ENCODE assay signal across 20 cellular contexts in the genomic region with DNA sequence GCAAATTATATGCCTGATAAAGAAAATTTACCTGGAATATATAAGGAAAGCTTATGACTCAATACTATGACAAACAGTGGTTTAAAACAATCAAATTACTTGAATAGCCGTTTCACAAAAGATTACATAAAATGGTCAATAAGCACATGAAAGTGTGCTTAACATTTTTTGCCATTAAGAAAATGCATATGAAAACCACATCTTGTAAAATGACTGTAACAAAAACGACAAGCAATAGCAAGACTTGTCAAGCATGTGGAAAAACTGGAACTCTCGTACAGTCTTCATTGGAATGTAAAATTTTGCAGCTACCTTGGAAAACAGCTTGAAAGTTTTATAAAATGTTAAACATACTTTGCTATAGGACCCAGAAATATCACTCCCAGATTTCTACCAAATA.
"Had no signal": no experiment of that assay in that cellular context is flagged by ENCODE, and none has a peak within 500 bp of the region (broad histone marks: within the 10 kb centered on the region; RNA-seq: fewer than 3 reads in every experiment).

No MANE protein-coding gene starts in this region.

- FAIRE-seq: urothelium cell line had no signal

- DNase-seq: stimulated activated CD4-positive, alpha-beta T cell treated with anti-CD3 and anti-CD28 coated beads, Interleukin-2, amount 100 ng/mL, for 48 hours; stimulated activated CD4-positive, alpha-beta T cell treated with anti-CD3 and anti-CD28 coated beads, Interleukin-4, amount 100 ng/mL, for 1 hour; stimulated activated CD4-positive, alpha-beta T cell treated with anti-CD3 and anti-CD28 coated beads, Interleukin-4, amount 100 ng/mL, for 24 hours; stimulated activated CD4-positive, alpha-beta T cell treated with anti-CD3 and anti-CD28 coated beads, Interleukin-4, amount 100 ng/mL, for 4 hours; stimulated activated CD8-positive, alpha-beta memory T cell treated with anti-CD3 and anti-CD28 coated beads, Interleukin-4, amount 100 ng/mL, for 48 hours; stimulated activated naive B cell treated with anti-CD40 and anti-IgM and Interleukin-4, amounts not matched to agents 10 μg/mL and 1 μg/mL and 100 μg/mL, for 72 hours; stimulated activated naive CD4-positive, alpha-beta T cell; stimulated activated naive CD4-positive, alpha-beta T cell treated with Interleukin-2 at 50 U/mL for 16 hours; stimulated activated naive CD8-positive, alpha-beta T cell treated with anti-CD3 and anti-CD28 coated beads, Interleukin-15, amount 100 ng/mL, for 72 hours; stimulated activated naive CD8-positive, alpha-beta T cell treated with anti-CD3 and anti-CD28 coated beads, Interleukin-15, Interleukin-2, amounts not matched to agents 100 U/mL and 50 U/mL, for 24 hours; stomach; substantia nigra; testis; thyroid gland; tibial artery; transverse colon; upper lobe of left lung; upper lobe of right lung; uterus had no signal
